ENCODE assay signal across 13 cellular contexts in genomic region chr9:99867968-99868367, GRCh38. TPM values are rescaled to one million over a fixed set of nuclear protein-coding genes. Genes with fewer than 3 reads are reported as not detected.
A peak's percentile ranks its signal among the peaks of the same experiment; 100 is the strongest.
DNase-seq lines count a peak whose midpoint lies in the region; ATAC-seq and TF ChIP-seq lines count a peak whose summit lies in the region.
"Had no signal": no experiment of that assay in that cellular context is flagged by ENCODE, and none has a peak within 500 bp of the region (broad histone marks: within the 10 kb centered on the region; RNA-seq: fewer than 3 reads in every experiment).

No MANE protein-coding gene starts in this region.

- H3K79me2 ChIP-seq in PC-3 (ENCODE audit: low read length) (no peaks in the 10 kb centered on the region), smooth muscle cell (ENCODE audit: low read depth) (no peaks in the 10 kb centered on the region)

- no TSS peak for BruUV-seq in PC-3 (replicated peaks; lab: Mats Ljungman, UMichigan)

- H3K4me3 ChIP-seq in PC-3 (ENCODE audit: low read length), result no peak overlapping the region
- no peak overlapping the region for H3K4me3 ChIP-seq in smooth muscle cell
- H3K4me3 ChIP-seq: GM23248, K562 had no signal

- H3K27ac ChIP-seq in PC-3 (ENCODE audit: low read length), result no peak overlapping the region
- H3K27ac ChIP-seq in smooth muscle cell (ENCODE audit: low read depth), result no peak overlapping the region
- H3K27ac ChIP-seq: GM23248 had no signal

- H2AFZ ChIP-seq in PC-3 (ENCODE audit: low read length), result no peak overlapping the region
- H2AFZ ChIP-seq in smooth muscle cell (ENCODE audit: low read depth), result no peak overlapping the region
- H2AFZ ChIP-seq: GM23248 had no signal

- intact Hi-C loops in PC-3 (cut with micrococcal nuclease), result loop anchor here (5.0 kb wide), 1 partner anchor 46 kb away; the partner anchor contains the start of gene NR4A3

- H3K4me1 ChIP-seq in PC-3 (ENCODE audit: insufficient read depth, low read length) (peaks cover 17% of the 10 kb centered on the region), smooth muscle cell (ENCODE audit: low read depth) (no peaks in the 10 kb centered on the region)

- H4K20me1 ChIP-seq in PC-3 (ENCODE audit: low read length), result no peaks in the 10 kb centered on the region
- H4K20me1 ChIP-seq in smooth muscle cell (ENCODE audit: low read depth), result no peaks in the 10 kb centered on the region

- H3K27me3 ChIP-seq in PC-3 (ENCODE audit: low read length), result no peaks in the 10 kb centered on the region
- no peaks in the 10 kb centered on the region for H3K27me3 ChIP-seq in smooth muscle cell (ENCODE audit: low read depth)

- no peaks in the 10 kb centered on the region for H3F3A ChIP-seq in PC-3 (ENCODE audit: low read length, unreplicated experiment)
- no peaks in the 10 kb centered on the region for H3F3A ChIP-seq in smooth muscle cell (ENCODE audit: low read depth)

- peak; percentile 66 for ATAC-seq in GM18519 (IDR thresholded peaks at IDR 0.05; ENCODE audit: low FRiP score, unreplicated experiment)
- ATAC-seq in GM21381 (IDR thresholded peaks at IDR 0.05; ENCODE audit: unreplicated experiment), result peak; percentile 68
- ATAC-seq in HG03025 (IDR thresholded peaks at IDR 0.05; ENCODE audit: low FRiP score, unreplicated experiment), result peak; percentile 70
- ATAC-seq in PC-3, result no peak; the same call in 1 of the 2 replicates
- ATAC-seq: K562 had no signal

- H3K9ac ChIP-seq in PC-3 (ENCODE audit: low read length) (no peak overlapping the region), smooth muscle cell (ENCODE audit: low read depth) (no peak overlapping the region)
- H3K9ac ChIP-seq: GM23248, SK-N-SH had no signal

- 0 out of 2 replicates have a peak overlapping the region, but pooled peaks have one; percentile 20 for H3K4me2 ChIP-seq in PC-3 (ENCODE audit: low read length)
- no peak overlapping the region for H3K4me2 ChIP-seq in smooth muscle cell

- H3K9me3 ChIP-seq in PC-3 (ENCODE audit: low read length) (no peaks in the 10 kb centered on the region), smooth muscle cell (replicated peaks; ENCODE audit: low read depth) (no peaks in the 10 kb centered on the region)
- H3K9me3 ChIP-seq: SK-N-SH had no signal

- POLR2A ChIA-PET in PC-3 (lab: Charles Lee; ENCODE audit: unreplicated experiment), result interaction anchor here (0.5 kb wide), 1 partner anchor 127 kb away, joined by 3 read pairs; no protein-coding TSS in a partner anchor
- POLR2A ChIA-PET in GM10248 (lab: Yijun Ruan, JAX), result no interaction called here

- TF ChIP-seq CTCF in PC-3 (conservative IDR thresholded peaks at IDR 0.05; ENCODE audit: low read depth, low read length), result no peak
- TF ChIP-seq CTCF in GM10248 (IDR thresholded peaks at IDR 0.05; ENCODE audit: control extremely low read depth, extremely low read depth, low read depth, missing control alignments), result no peak
- TF ChIP-seq CTCF in smooth muscle cell (IDR thresholded peaks at IDR 0.05; ENCODE audit: borderline replicate concordance, insufficient read depth, poor library complexity, severe bottlenecking), result no peak

- H3K9me2 ChIP-seq in PC-3 (replicated peaks; ENCODE audit: low read length), result no peaks in the 10 kb centered on the region
- H3K9me2 ChIP-seq: SK-N-SH had no signal

- DNase-seq in PC-3 (no peak), GM10248 (ENCODE audit: extremely low spot score) (no peak), smooth muscle cell (lab: John Stamatoyannopoulos, UW; ENCODE audit: unreplicated experiment) (no peak), cerebellum (ENCODE audit: low spot score) (no peak), middle frontal gyrus (ENCODE audit: extremely low spot score, low spot score) (no peak)
- DNase-seq: NCI-H1930, nucleus accumbens, SK-N-SH had no signal

- H3K36me3 ChIP-seq in PC-3 (ENCODE audit: low read depth, low read length) (no peaks in the 10 kb centered on the region), smooth muscle cell (ENCODE audit: low read depth) (no peaks in the 10 kb centered on the region)

- CTCF ChIA-PET in PC-3 (lab: Charles Lee) (no interaction called here), GM10248 (lab: Yijun Ruan, JAX) (interaction anchor here (0.6 to 2.8 kb wide), 3 partner anchors 12 to 23 kb away, joined by 3 to 8 read pairs (median 3); no protein-coding TSS in a partner anchor)

RNA-seq across cellular contexts. Expression of gene STX17, which starts 38.5 kb away (rescaled TPM):
- total RNA-seq in PC-3 (2014; rRNA removed) (12.8 TPM in 2 replicates), smooth muscle cell (15.9 and 21.8 TPM in 2 replicates), cerebellum (19.1 TPM)
- 11.1 and 16.3 TPM in 2 replicates for polyA plus RNA-seq in smooth muscle cell

RNA-seq across cellular contexts. Expression of gene NR4A3, which starts 46.3 kb away (rescaled TPM):
- total RNA-seq in PC-3 (2014; rRNA removed), result 0.77 and 0.98 TPM in 2 replicates
- total RNA-seq in smooth muscle cell, result 23.5 and 30.4 TPM in 2 replicates
- 7.8 and 12.8 TPM in 2 replicates for polyA plus RNA-seq in smooth muscle cell
- total RNA-seq in cerebellum, result 1.3 TPM
- polyA plus RNA-seq: K562 had no signal

Comparison
In these comparisons a context has a peak if more than half of its experiments do, and no peak if none do; other contexts are left out.
1. RNA of gene NR4A3, which starts 46.3 kb away (total RNA-seq): 23.5 to 30.4 TPM in smooth muscle cell; 1.3 TPM in cerebellum (single experiment) and 0.77 to 0.98 TPM in PC-3; every median in the first group is over 10 times any median in the second.